32 cellular contexts compared by ENCODE assay signal in genomic region chr6:9373308-9373707, GRCh38.
DNase-seq lines count a peak whose midpoint lies in the region; ATAC-seq, FAIRE-seq and TF ChIP-seq lines count a peak whose summit lies in the region.
"Had no signal": no experiment of that assay in that cellular context is flagged by ENCODE, and none has a peak within 500 bp of the region (broad histone marks: within the 10 kb centered on the region; RNA-seq: fewer than 3 reads in every experiment).

No MANE protein-coding gene starts in this region.

- TF ChIP-seq POLR2A in HepG2 (IDR thresholded peaks at IDR 0.05; ENCODE audit: insufficient read depth in 1 of 2, low read depth in 2 of 2, low read length in 2 of 2) (no peak), right lobe of liver (IDR thresholded peaks at IDR 0.05) (no peak), K562 (conservative IDR thresholded peaks at IDR 0.05) (no peak)

- H3K4me2 ChIP-seq in HepG2 (ENCODE audit: low read depth, low read length) (no peak overlapping the region), K562 (ENCODE audit: insufficient read depth, low read length) (no peak overlapping the region)
- H3K4me2 ChIP-seq: A549; BLaER1; BLaER1 treated with 17β-estradiol and CSF1 and Interleukin-3, amounts not matched to agents 10 nM and 100 nM had no signal

- no peak for TF ChIP-seq CTCF in HepG2 (CRISPR knock-in tag; IDR thresholded peaks at IDR 0.05)
- TF ChIP-seq CTCF in right lobe of liver (IDR thresholded peaks at IDR 0.05) = no peak
- TF ChIP-seq CTCF in K562 (IDR thresholded peaks at IDR 0.05 in 2 of 3, conservative IDR thresholded peaks at IDR 0.05 in 1 of 3; ENCODE audit: insufficient read depth in 2 of 3, low read depth in 1 of 3, low read length in 3 of 3) = no peak
- no peak for TF ChIP-seq CTCF in type B pancreatic cell (conservative IDR thresholded peaks at IDR 0.05)

- DNase-seq in HepG2 (ENCODE audit: low spot score) (no peak), right lobe of liver (no peak), K562 (ENCODE audit: extremely low read depth in 1 of 4, low spot score in 3 of 4) (no peak), type B pancreatic cell (ENCODE audit: extremely low spot score, unreplicated experiment) (no peak)
- DNase-seq: 8988T; ACHN; AML-193; BE2C; C1 segment of cervical spinal cord; Caco-2; Calu3; CD4-positive, alpha-beta memory T cell; CD4-positive, alpha-beta T cell; CD4-positive, CD25-positive, alpha-beta regulatory T cell; CD8-positive, alpha-beta memory T cell; CD8-positive, alpha-beta T cell; COR-L47; DMS 273 treated with DMSO at 0.1 percent for 48 hours; DMS153; DMS53; DMS79; DMS79 treated with DMSO at 0.1 percent for 48 hours; DND-41; EL had no signal

- no peaks in the 10 kb centered on the region for H3K27me3 Mint-ChIP-seq in type B pancreatic cell
- H3K27me3 Mint-ChIP-seq: B cell; CD4-positive, alpha-beta memory T cell; CD4-positive, alpha-beta T cell; CD4-positive, CD25-positive, alpha-beta regulatory T cell; CD8-positive, alpha-beta memory T cell had no signal

- H3K9me3 Mint-ChIP-seq in type B pancreatic cell = no peaks in the 10 kb centered on the region
- H3K9me3 Mint-ChIP-seq: CD4-positive, alpha-beta T cell had no signal

- no peak for ATAC-seq in HepG2
- no peak for ATAC-seq in right lobe of liver
- no peak for ATAC-seq in K562
- ATAC-seq: A549; CD8-positive, alpha-beta T cell had no signal

- TF ChIP-seq RAD21 in HepG2 (CRISPR knock-in tag; IDR thresholded peaks at IDR 0.05) (no peak), K562 (CRISPR knock-in tag; conservative IDR thresholded peaks at IDR 0.05 in 1 of 2, IDR thresholded peaks at IDR 0.05 in 1 of 2) (no peak)

- H3K27ac ChIP-seq in HepG2 (ENCODE audit: extremely low read length, insufficient read depth, low read length) = no peak overlapping the region
- no peak overlapping the region for H3K27ac ChIP-seq in right lobe of liver
- no peak overlapping the region for H3K27ac ChIP-seq in K562 (ENCODE audit: extremely low read depth, low read depth, low read length)
- H3K27ac ChIP-seq: 22Rv1; A549; BLaER1; BLaER1 treated with 17β-estradiol and CSF1 and Interleukin-3, amounts not matched to agents 10 nM and 100 nM; C4-2B had no signal

- FAIRE-seq in HepG2 (lab: Jason Lieb, UNC) = no peak
- no peak for FAIRE-seq in K562 (lab: Jason Lieb, UNC)
- FAIRE-seq: A549, D721Med had no signal

- H3K79me2 ChIP-seq in HepG2 (ENCODE audit: insufficient read depth, low read length) (no peaks in the 10 kb centered on the region), K562 (ENCODE audit: control insufficient read depth, insufficient read depth, low read length) (no peaks in the 10 kb centered on the region)

- no peaks in the 10 kb centered on the region for H4K20me1 ChIP-seq in HepG2 (ENCODE audit: insufficient read depth, low read length)
- H4K20me1 ChIP-seq in K562 (replicated peaks; ENCODE audit: control insufficient read depth, insufficient read depth, low read length) = no peaks in the 10 kb centered on the region
- H4K20me1 ChIP-seq: BLaER1; BLaER1 treated with 17β-estradiol and CSF1 and Interleukin-3, amounts not matched to agents 10 nM and 100 nM had no signal

- H3K4me3 ChIP-seq in HepG2 (replicated peaks in 1 of 3; ENCODE audit: insufficient read depth in 1 of 3, low read depth in 2 of 3, low read length in 3 of 3) = no peak overlapping the region
- H3K4me3 ChIP-seq in right lobe of liver = no peak overlapping the region
- H3K4me3 ChIP-seq in K562 = no peak overlapping the region
- H3K4me3 ChIP-seq: A549; BLaER1; BLaER1 treated with 17β-estradiol and CSF1 and Interleukin-3, amounts not matched to agents 10 nM and 100 nM had no signal

- in situ Hi-C loops in HepG2 (cut with HindIII; ENCODE audit: extremely low pct_ligation_motif_present, low pct_unique_long_range_greater_than_20kb) = no loop called here
- in situ Hi-C loops in K562 (cut with MboI) = no loop called here

- H3K9me1 ChIP-seq in K562 (ENCODE audit: control insufficient read depth, insufficient read depth, low read length) = no peaks in the 10 kb centered on the region

- CTCF ChIA-PET in HepG2 (lab: Yijun Ruan, JAX; ENCODE audit: low intra/inter-chr PET ratio, low total read pairs) (no interaction called here), K562 (lab: Yijun Ruan, JAX; ENCODE audit: low intra/inter-chr PET ratio) (no interaction called here)

- H3K27ac Mint-ChIP-seq in type B pancreatic cell = no peak overlapping the region
- H3K27ac Mint-ChIP-seq: B cell; CD14-positive monocyte; CD4-positive, alpha-beta memory T cell; CD4-positive, alpha-beta T cell; CD4-positive, CD25-positive, alpha-beta regulatory T cell; CD8-positive, alpha-beta memory T cell; CD8-positive, alpha-beta T cell had no signal

- no peaks in the 10 kb centered on the region for H3K36me3 Mint-ChIP-seq in type B pancreatic cell
- H3K36me3 Mint-ChIP-seq: CD14-positive monocyte; CD4-positive, alpha-beta memory T cell; CD4-positive, CD25-positive, alpha-beta regulatory T cell; CD8-positive, alpha-beta memory T cell; CD8-positive, alpha-beta T cell had no signal

- no peak overlapping the region for H3K4me3 Mint-ChIP-seq in type B pancreatic cell
- H3K4me3 Mint-ChIP-seq: B cell; CD14-positive monocyte; CD4-positive, alpha-beta memory T cell; CD4-positive, alpha-beta T cell; CD4-positive, CD25-positive, alpha-beta regulatory T cell; CD8-positive, alpha-beta memory T cell; CD8-positive, alpha-beta T cell had no signal

- POLR2A ChIA-PET in HepG2 (lab: Yijun Ruan, JAX) (no interaction called here), K562 (lab: Yijun Ruan, JAX) (no interaction called here)

- no peaks in the 10 kb centered on the region for H3K4me1 Mint-ChIP-seq in type B pancreatic cell (ENCODE audit: unreplicated experiment)
- H3K4me1 Mint-ChIP-seq: B cell; CD14-positive monocyte; CD4-positive, alpha-beta memory T cell; CD8-positive, alpha-beta memory T cell had no signal

- BruUV-seq in HepG2 (replicated peaks; lab: Mats Ljungman, UMichigan) (no TSS peak), K562 (replicated peaks; lab: Mats Ljungman, UMichigan) (no TSS peak)

- H3K4me1 ChIP-seq in HepG2 (ENCODE audit: insufficient read depth, low read length) (no peaks in the 10 kb centered on the region), right lobe of liver (no peaks in the 10 kb centered on the region), K562 (replicated peaks in 1 of 2; ENCODE audit: control insufficient read depth in 2 of 2, insufficient read depth in 2 of 2, low read length in 2 of 2) (no peaks in the 10 kb centered on the region)
- H3K4me1 ChIP-seq: A549; BE2C; BLaER1; BLaER1 treated with 17β-estradiol and CSF1 and Interleukin-3, amounts not matched to agents 10 nM and 100 nM; Caco-2 had no signal

- intact Hi-C loops in HepG2 (cut with micrococcal nuclease; ENCODE audit: unreplicated experiment) = no loop called here
- intact Hi-C loops in right lobe of liver (cut with DNase I) = no loop called here
- intact Hi-C loops in K562 (cut with micrococcal nuclease) = no loop called here

- H3K27me3 ChIP-seq in HepG2 (ENCODE audit: control insufficient read depth in 1 of 2, insufficient read depth in 2 of 2, low read length in 2 of 2) (no peaks in the 10 kb centered on the region), right lobe of liver (no peaks in the 10 kb centered on the region), K562 (ENCODE audit: control insufficient read depth in 2 of 2, insufficient read depth in 2 of 2, low read length in 2 of 2) (no peaks in the 10 kb centered on the region)
- H3K27me3 ChIP-seq: BE2C; BLaER1; BLaER1 treated with 17β-estradiol and CSF1 and Interleukin-3, amounts not matched to agents 10 nM and 100 nM had no signal

- H2AFZ ChIP-seq in HepG2 (ENCODE audit: low read length) = no peak overlapping the region
- no peak overlapping the region for H2AFZ ChIP-seq in K562 (ENCODE audit: low read depth, low read length)

- no peak for TF ChIP-seq EP300 in HepG2 (IDR thresholded peaks at IDR 0.05; ENCODE audit: low read depth in 2 of 2, low read length in 2 of 2)
- TF ChIP-seq EP300 in HepG2 (CRISPR knock-in tag; IDR thresholded peaks at IDR 0.05; ENCODE audit: borderline replicate concordance) = no peak
- TF ChIP-seq EP300 in K562 (IDR thresholded peaks at IDR 0.05; ENCODE audit: low read length) = no peak

- H3K9ac ChIP-seq in HepG2 (ENCODE audit: insufficient read depth, low read depth, low read length) = no peak overlapping the region
- H3K9ac ChIP-seq in K562 (ENCODE audit: insufficient read depth in 1 of 2, low read depth in 2 of 2, low read length in 2 of 2) = no peak overlapping the region
- H3K9ac ChIP-seq: BLaER1; BLaER1 treated with 17β-estradiol and CSF1 and Interleukin-3, amounts not matched to agents 10 nM and 100 nM had no signal

- H3K36me3 ChIP-seq in HepG2 (replicated peaks in 1 of 2; ENCODE audit: control insufficient read depth in 1 of 2, insufficient read depth in 2 of 2, low read length in 2 of 2) (no peaks in the 10 kb centered on the region), right lobe of liver (no peaks in the 10 kb centered on the region), K562 (ENCODE audit: control insufficient read depth, insufficient read depth, low read length) (no peaks in the 10 kb centered on the region)
- H3K36me3 ChIP-seq: BE2C; BLaER1; BLaER1 treated with 17β-estradiol and CSF1 and Interleukin-3, amounts not matched to agents 10 nM and 100 nM had no signal

- H3K9me3 ChIP-seq in HepG2 (ENCODE audit: low read length) = peaks cover 33% of the 10 kb centered on the region
- H3K9me3 ChIP-seq in right lobe of liver = no peaks in the 10 kb centered on the region
- H3K9me3 ChIP-seq in K562 (replicated peaks; ENCODE audit: control insufficient read depth, insufficient read depth, low read depth, low read length) = no peaks in the 10 kb centered on the region
- H3K9me3 ChIP-seq: A549; BE2C; BLaER1; BLaER1 treated with 17β-estradiol and CSF1 and Interleukin-3, amounts not matched to agents 10 nM and 100 nM; Caco-2 had no signal

TF ChIP-seq in HepG2, 621 proteins besides CTCF, POLR2A, EP300 and RAD21:
- TF ChIP-seq NFYC (CRISPR knock-in tag; IDR thresholded peaks at IDR 0.05) (no peak), MAFK (conservative IDR thresholded peaks at IDR 0.05 in 1 of 2, IDR thresholded peaks at IDR 0.05 in 1 of 2; ENCODE audit: low read length in 2 of 2) (peak; percentile 21 to 59; a peak in 2 of 4 replicates), MAFF (IDR thresholded peaks at IDR 0.05; ENCODE audit: low read depth, low read length) (peak; percentile 57; the same call in 1 of the 2 replicates)

TF ChIP-seq in K562, 482 proteins besides CTCF, POLR2A, EP300 and RAD21:
- TF ChIP-seq ZNF316 (IDR thresholded peaks at IDR 0.05) (peak; percentile 33; the same call in 1 of the 2 replicates), KDM4B (IDR thresholded peaks at IDR 0.05; ENCODE audit: borderline replicate concordance in 2 of 2, low read depth in 1 of 2) (no peak)

Comparison
In these comparisons a context has a peak if more than half of its experiments do, and no peak if none do; other contexts are left out.
1. Of the 241 proteins assayed by ChIP-seq in both HepG2 and K562: peak only in HepG2: MAFF and MAFK; only in K562: none; in both: none; in neither: 239.